ENCODE assay signal across 8 cellular contexts in genomic region chr9:133460405-133461175, GRCh38. TPM values are rescaled to one million over a fixed set of nuclear protein-coding genes. Genes with fewer than 3 reads are reported as not detected.
A peak's percentile ranks its signal among the peaks of the same experiment; 100 is the strongest.
DNase-seq lines count a peak whose midpoint lies in the region; ATAC-seq and TF ChIP-seq lines count a peak whose summit lies in the region.

No MANE protein-coding gene starts in this region.

- CTCF ChIA-PET in activated CD4-positive, alpha-beta T cell treated with anti-CD3 and anti-CD28 coated beads for 36 hours (lab: Charles Lee) = interaction anchor here (0.6 kb wide), 1 partner anchor 26 kb away, joined by 3 read pairs; no protein-coding TSS in a partner anchor

- no peaks in the 10 kb centered on the region for H3K27me3 ChIP-seq in GM23248 (replicated peaks; ENCODE audit: insufficient read depth)
- H3K27me3 ChIP-seq in neuron (ENCODE audit: insufficient read depth, low read length) = no peaks in the 10 kb centered on the region

- H3K9ac ChIP-seq in GM23248 = peak overlapping the region; percentile 79

- DNase-seq in activated CD4-positive, alpha-beta T cell treated with anti-CD3 and anti-CD28 coated beads for 36 hours = peak; percentile 57
- DNase-seq in activated CD4-positive, alpha-beta T cell treated with anti-CD3 and anti-CD28 coated beads for 1 hour = no peak
- DNase-seq in GM23248 = peak; percentile 37
- DNase-seq in NAMALWA (ENCODE audit: low spot score) = peak; percentile 86
- peak; percentile 38 for DNase-seq in activated CD4-positive, alpha-beta T cell treated with anti-CD3 and anti-CD28 coated beads, Interleukin-2, amount 50 U/mL, for 1 hour
- peak; percentile 19 for DNase-seq in fibroblast of the aortic adventitia (ENCODE audit: low read depth)
- DNase-seq in cerebellum (ENCODE audit: low spot score) = no peak

- H3K36me3 Mint-ChIP-seq in activated CD4-positive, alpha-beta T cell treated with anti-CD3 and anti-CD28 coated beads for 36 hours (ENCODE audit: low read depth) = no peaks in the 10 kb centered on the region

- H3K27ac ChIP-seq in GM23248 = no peak overlapping the region

- H3K27ac Mint-ChIP-seq in activated CD4-positive, alpha-beta T cell treated with anti-CD3 and anti-CD28 coated beads for 36 hours = no peak overlapping the region

- H3K79me2 ChIP-seq in GM23248 (ENCODE audit: insufficient read depth) = no peaks in the 10 kb centered on the region

- no peaks in the 10 kb centered on the region for H3K9me3 ChIP-seq in GM23248 (ENCODE audit: low read depth)
- no peaks in the 10 kb centered on the region for H3K9me3 ChIP-seq in neuron (ENCODE audit: low read length)

- H3K9me2 ChIP-seq in GM23248 (ENCODE audit: insufficient read depth) = no peaks in the 10 kb centered on the region

- in situ Hi-C loops in GM23248 (cut with MboI) = no loop called here

- POLR2A ChIA-PET in activated CD4-positive, alpha-beta T cell treated with anti-CD3 and anti-CD28 coated beads for 36 hours (lab: Charles Lee) = interaction anchor here (1.5 kb wide), 1 partner anchor 90 kb away, joined by 5 read pairs; no protein-coding TSS in a partner anchor

- intact Hi-C loops in activated CD4-positive, alpha-beta T cell treated with anti-CD3 and anti-CD28 coated beads for 36 hours (cut with DNase I, micrococcal nuclease) = loop anchor here in 1 of 2 experiments (1.0 kb wide), 2 partner anchors 53 to 532 kb away; partner anchors contain the start of gene VAV2

- H4K20me1 ChIP-seq in GM23248 (ENCODE audit: insufficient read depth) = no peaks in the 10 kb centered on the region

- H3F3A ChIP-seq in GM23248 (ENCODE audit: insufficient read depth) = no peaks in the 10 kb centered on the region

- no peaks in the 10 kb centered on the region for H3K4me1 Mint-ChIP-seq in activated CD4-positive, alpha-beta T cell treated with anti-CD3 and anti-CD28 coated beads for 36 hours

- H3K36me3 ChIP-seq in GM23248 (ENCODE audit: low read depth) (no peaks in the 10 kb centered on the region), neuron (ENCODE audit: insufficient read depth, low read length) (peaks cover 16% of the 10 kb centered on the region)

- H3K4me2 ChIP-seq in GM23248 (ENCODE audit: unreplicated experiment) = peak overlapping the region; percentile 71

- H3K9me3 Mint-ChIP-seq in activated CD4-positive, alpha-beta T cell treated with anti-CD3 and anti-CD28 coated beads for 36 hours (ENCODE audit: low read depth) = no peaks in the 10 kb centered on the region

- H3K4me3 Mint-ChIP-seq in activated CD4-positive, alpha-beta T cell treated with anti-CD3 and anti-CD28 coated beads for 36 hours = peak overlapping the region; percentile 55

- H3K4me3 ChIP-seq in GM23248 (peak overlapping the region; percentile 77), fibroblast of the aortic adventitia (ENCODE audit: low read depth, low read length) (peak overlapping the region; percentile 91), neuron (ENCODE audit: low read length) (peak overlapping the region; percentile 88)

- H3K4me1 ChIP-seq in GM23248 (ENCODE audit: insufficient read depth) = no peaks in the 10 kb centered on the region
- H3K4me1 ChIP-seq in neuron (ENCODE audit: insufficient read depth, low read length) = peaks cover 28% of the 10 kb centered on the region

- H2AFZ ChIP-seq in GM23248 (no peak overlapping the region), neuron (ENCODE audit: low read depth, low read length) (no peak overlapping the region)

- no peak for TF ChIP-seq CTCF in fibroblast of the aortic adventitia (IDR thresholded peaks at IDR 0.05; ENCODE audit: insufficient read depth, low read length)

- H3K27me3 Mint-ChIP-seq in activated CD4-positive, alpha-beta T cell treated with anti-CD3 and anti-CD28 coated beads for 36 hours = no peaks in the 10 kb centered on the region

- 28% methylated on average over 19 to 20 of the region's 30 CpGs for WGBS in GM23248 (ENCODE audit: low coverage in 1 of 2, low lambda C conversion rate in 2 of 2, missing lambda C conversion rate in 2 of 2), 2 experiments

- peak; percentile 4 for ATAC-seq in activated CD4-positive, alpha-beta T cell treated with anti-CD3 and anti-CD28 coated beads for 36 hours

RNA-seq across cellular contexts. Expression of gene CACFD1, which starts 0.8 kb away (rescaled TPM):
- total RNA-seq in activated CD4-positive, alpha-beta T cell treated with anti-CD3 and anti-CD28 coated beads for 36 hours = under 1 TPM; 0.87 to 0.90 TPM
- 7.0 and 8.5 TPM in 2 replicates for total RNA-seq in GM23248 (2014; rRNA removed; shearing (Covaris generic))
- 4.7 and 5.1 TPM in 2 replicates for polyA plus RNA-seq in GM23248 (2016; fragmentation: Nextera tagmentation; extraction: Ambion mirVana)
- 4.4 and 18.0 TPM in 2 replicates for total RNA-seq in fibroblast of the aortic adventitia (ENCODE audit: low replicate concordance)
- total RNA-seq in cerebellum = 21.6 TPM

RNA-seq across cellular contexts. Expression of gene SLC2A6, which starts 18.3 kb away (rescaled TPM):
- 1 to 10 TPM; 1.6 to 1.9 TPM for total RNA-seq in activated CD4-positive, alpha-beta T cell treated with anti-CD3 and anti-CD28 coated beads for 36 hours
- total RNA-seq in GM23248 (2014; rRNA removed; shearing (Covaris generic)) = 10.1 and 12.0 TPM in 2 replicates
- 6.8 and 8.6 TPM in 2 replicates for polyA plus RNA-seq in GM23248 (2016; fragmentation: Nextera tagmentation; extraction: Ambion mirVana)
- 0.74 and 7.3 TPM in 2 replicates for total RNA-seq in fibroblast of the aortic adventitia (ENCODE audit: low replicate concordance)
- 9.2 TPM for total RNA-seq in cerebellum

RNA-seq across cellular contexts. Expression of gene ADAMTS13, which starts 38.4 kb away (rescaled TPM):
- total RNA-seq in activated CD4-positive, alpha-beta T cell treated with anti-CD3 and anti-CD28 coated beads for 36 hours = 1 to 10 TPM; 1.7 to 2.5 TPM
- total RNA-seq in GM23248 (2014; rRNA removed; shearing (Covaris generic)) = 2.1 and 2.2 TPM in 2 replicates
- 0.86 and 1.4 TPM in 2 replicates for polyA plus RNA-seq in GM23248 (2016; fragmentation: Nextera tagmentation; extraction: Ambion mirVana)
- total RNA-seq in fibroblast of the aortic adventitia (ENCODE audit: low replicate concordance) (1.4 and 2.1 TPM in 2 replicates), cerebellum (2.9 TPM)

RNA-seq across cellular contexts. Expression of gene REXO4, which starts 42.8 kb away (rescaled TPM):
- 10 to 100 TPM; 25.9 to 34.3 TPM for total RNA-seq in activated CD4-positive, alpha-beta T cell treated with anti-CD3 and anti-CD28 coated beads for 36 hours
- total RNA-seq in GM23248 (2014; rRNA removed; shearing (Covaris generic)) = 17.3 and 26.9 TPM in 2 replicates
- polyA plus RNA-seq in GM23248 (2016; fragmentation: Nextera tagmentation; extraction: Ambion mirVana) = 17.5 and 22.1 TPM in 2 replicates
- total RNA-seq in fibroblast of the aortic adventitia (ENCODE audit: low replicate concordance) (11.7 and 73.3 TPM in 2 replicates), cerebellum (9.9 TPM)

Comparison
In these comparisons a context has a peak if more than half of its experiments do, and no peak if none do; other contexts are left out.
1. DNase-seq: peak in activated CD4-positive, alpha-beta T cell treated with anti-CD3 and anti-CD28 coated beads for 36 hours (single experiment), GM23248 (single experiment), NAMALWA (single experiment), activated CD4-positive, alpha-beta T cell treated with anti-CD3 and anti-CD28 coated beads, Interleukin-2, amount 50 U/mL, for 1 hour (single experiment) and fibroblast of the aortic adventitia (single experiment); none in activated CD4-positive, alpha-beta T cell treated with anti-CD3 and anti-CD28 coated beads for 1 hour (single experiment) and cerebellum (single experiment).
2. Peak in every context shown above with its lines, with median percentiles within 50 percentile points of each other: H3K4me3 ChIP-seq.